ENCODE assay signal across 1 cellular context in the genomic region with DNA sequence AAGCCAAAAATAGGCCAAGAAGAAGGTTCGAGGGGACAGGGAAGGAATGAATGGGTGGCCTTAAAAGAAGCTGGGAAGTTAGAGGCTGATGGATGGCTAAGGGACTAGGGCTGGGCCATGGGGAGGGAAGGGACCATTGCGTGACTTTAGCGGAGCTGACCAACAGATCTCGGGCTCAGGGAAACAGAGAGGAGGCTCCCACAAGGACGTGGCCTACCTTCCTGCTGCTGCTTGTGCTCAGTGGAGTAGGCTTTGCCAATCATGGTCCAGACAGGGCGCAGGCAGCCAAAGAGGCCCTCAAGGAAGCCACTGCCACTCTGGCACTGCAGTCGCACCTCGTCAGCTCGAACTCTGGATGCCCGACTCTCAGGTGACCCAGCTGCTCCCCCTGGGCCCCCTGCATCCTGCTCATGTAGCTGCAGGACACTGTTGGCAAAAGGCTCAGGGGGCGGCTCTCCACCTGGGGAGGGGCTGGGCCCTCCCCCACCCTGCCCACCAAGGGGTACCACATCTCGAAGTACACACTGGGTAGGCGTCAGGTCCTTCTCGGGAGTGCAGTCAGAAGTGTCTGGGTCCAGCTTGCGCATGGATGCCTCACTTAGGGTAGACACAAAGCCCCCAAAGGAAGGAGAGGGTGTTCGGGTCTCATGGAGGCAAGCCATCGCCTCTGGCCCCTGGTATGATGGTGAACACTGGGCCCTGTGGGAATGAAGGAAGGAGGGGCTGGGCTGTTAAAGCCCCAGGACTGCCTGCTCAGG.
A peak's percentile ranks its signal among the peaks of the same experiment; 100 is the strongest.
TF ChIP-seq lines count a peak whose summit lies in the region.

No MANE protein-coding gene starts in this region.

TF ChIP-seq in HEK293, 187 proteins besides CTCF, POLR2A, EP300 and RAD21 (continued from another document):
- TF ChIP-seq PRDM10 (tag by site-specific recombination; IDR thresholded peaks at IDR 0.05) = peak; percentile 30
- no peak for TF ChIP-seq ZNF121 (tag by site-specific recombination; IDR thresholded peaks at IDR 0.05)
- no peak for TF ChIP-seq ZIC2 (tag by site-specific recombination; IDR thresholded peaks at IDR 0.05)
- TF ChIP-seq GLIS2 (tag by site-specific recombination; IDR thresholded peaks at IDR 0.05) = peak; percentile 41; the same call in 1 of the 2 replicates
- TF ChIP-seq MEIS1 (CRISPR knock-in tag; IDR thresholded peaks at IDR 0.05; ENCODE audit: borderline replicate concordance) = no peak
- no peak for TF ChIP-seq ZNF521 (tag by site-specific recombination; IDR thresholded peaks at IDR 0.05)
- TF ChIP-seq PATZ1 (tag by site-specific recombination; IDR thresholded peaks at IDR 0.05) = 0 out of 2 replicates have a peak, but pooled peaks have one; percentile 9
